3 cellular contexts compared by ENCODE assay signal in the genomic region with DNA sequence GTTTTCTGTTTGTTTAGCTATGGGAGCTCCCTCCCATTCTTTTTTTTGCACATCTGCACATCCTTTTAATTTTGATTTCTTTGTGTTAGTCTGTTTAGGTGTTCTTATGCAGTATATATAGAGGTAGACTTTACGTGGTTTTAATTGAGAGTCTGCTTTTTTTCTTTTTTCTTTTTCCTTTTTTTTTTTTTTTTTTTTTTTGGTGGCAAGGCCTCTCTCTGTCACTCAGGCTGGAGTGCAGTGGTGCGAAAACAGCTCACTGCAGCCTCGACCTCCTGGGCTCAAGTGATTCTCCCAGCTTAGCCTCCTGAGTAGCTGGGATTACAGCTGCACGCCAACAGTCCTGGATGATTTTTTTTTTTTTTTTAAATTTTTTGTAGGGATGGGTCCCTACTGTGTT.
TF ChIP-seq lines count a peak whose summit lies in the region.

No MANE protein-coding gene starts in this region.

TF ChIP-seq in HEK293, 187 proteins besides CTCF, POLR2A, EP300 and RAD21 (continued from another document and continues in another):
- TF ChIP-seq, protein P1, sequence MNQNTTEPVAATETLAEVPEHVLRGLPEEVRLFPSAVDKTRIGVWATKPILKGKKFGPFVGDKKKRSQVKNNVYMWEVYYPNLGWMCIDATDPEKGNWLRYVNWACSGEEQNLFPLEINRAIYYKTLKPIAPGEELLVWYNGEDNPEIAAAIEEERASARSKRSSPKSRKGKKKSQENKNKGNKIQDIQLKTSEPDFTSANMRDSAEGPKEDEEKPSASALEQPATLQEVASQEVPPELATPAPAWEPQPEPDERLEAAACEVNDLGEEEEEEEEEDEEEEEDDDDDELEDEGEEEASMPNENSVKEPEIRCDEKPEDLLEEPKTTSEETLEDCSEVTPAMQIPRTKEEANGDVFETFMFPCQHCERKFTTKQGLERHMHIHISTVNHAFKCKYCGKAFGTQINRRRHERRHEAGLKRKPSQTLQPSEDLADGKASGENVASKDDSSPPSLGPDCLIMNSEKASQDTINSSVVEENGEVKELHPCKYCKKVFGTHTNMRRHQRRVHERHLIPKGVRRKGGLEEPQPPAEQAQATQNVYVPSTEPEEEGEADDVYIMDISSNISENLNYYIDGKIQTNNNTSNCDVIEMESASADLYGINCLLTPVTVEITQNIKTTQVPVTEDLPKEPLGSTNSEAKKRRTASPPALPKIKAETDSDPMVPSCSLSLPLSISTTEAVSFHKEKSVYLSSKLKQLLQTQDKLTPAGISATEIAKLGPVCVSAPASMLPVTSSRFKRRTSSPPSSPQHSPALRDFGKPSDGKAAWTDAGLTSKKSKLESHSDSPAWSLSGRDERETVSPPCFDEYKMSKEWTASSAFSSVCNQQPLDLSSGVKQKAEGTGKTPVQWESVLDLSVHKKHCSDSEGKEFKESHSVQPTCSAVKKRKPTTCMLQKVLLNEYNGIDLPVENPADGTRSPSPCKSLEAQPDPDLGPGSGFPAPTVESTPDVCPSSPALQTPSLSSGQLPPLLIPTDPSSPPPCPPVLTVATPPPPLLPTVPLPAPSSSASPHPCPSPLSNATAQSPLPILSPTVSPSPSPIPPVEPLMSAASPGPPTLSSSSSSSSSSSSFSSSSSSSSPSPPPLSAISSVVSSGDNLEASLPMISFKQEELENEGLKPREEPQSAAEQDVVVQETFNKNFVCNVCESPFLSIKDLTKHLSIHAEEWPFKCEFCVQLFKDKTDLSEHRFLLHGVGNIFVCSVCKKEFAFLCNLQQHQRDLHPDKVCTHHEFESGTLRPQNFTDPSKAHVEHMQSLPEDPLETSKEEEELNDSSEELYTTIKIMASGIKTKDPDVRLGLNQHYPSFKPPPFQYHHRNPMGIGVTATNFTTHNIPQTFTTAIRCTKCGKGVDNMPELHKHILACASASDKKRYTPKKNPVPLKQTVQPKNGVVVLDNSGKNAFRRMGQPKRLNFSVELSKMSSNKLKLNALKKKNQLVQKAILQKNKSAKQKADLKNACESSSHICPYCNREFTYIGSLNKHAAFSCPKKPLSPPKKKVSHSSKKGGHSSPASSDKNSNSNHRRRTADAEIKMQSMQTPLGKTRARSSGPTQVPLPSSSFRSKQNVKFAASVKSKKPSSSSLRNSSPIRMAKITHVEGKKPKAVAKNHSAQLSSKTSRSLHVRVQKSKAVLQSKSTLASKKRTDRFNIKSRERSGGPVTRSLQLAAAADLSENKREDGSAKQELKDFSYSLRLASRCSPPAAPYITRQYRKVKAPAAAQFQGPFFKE (tag by site-specific recombination; IDR thresholded peaks at IDR 0.05; ENCODE audit: borderline replicate concordance) = no peak
- 0 out of 2 replicates have a peak, but pooled peaks have one; percentile 17 for TF ChIP-seq GLIS1 (tag by site-specific recombination; IDR thresholded peaks at IDR 0.05)
- TF ChIP-seq ZFP41 (tag by site-specific recombination; IDR thresholded peaks at IDR 0.05; ENCODE audit: borderline replicate concordance) = no peak
- TF ChIP-seq ZNF221 (tag by site-specific recombination; IDR thresholded peaks at IDR 0.05; ENCODE audit: borderline replicate concordance) = no peak
- no peak for TF ChIP-seq ZNF785 (tag by site-specific recombination; IDR thresholded peaks at IDR 0.05)
- TF ChIP-seq ZNF701 (tag by site-specific recombination; IDR thresholded peaks at IDR 0.05) = no peak
- TF ChIP-seq, protein P2, sequence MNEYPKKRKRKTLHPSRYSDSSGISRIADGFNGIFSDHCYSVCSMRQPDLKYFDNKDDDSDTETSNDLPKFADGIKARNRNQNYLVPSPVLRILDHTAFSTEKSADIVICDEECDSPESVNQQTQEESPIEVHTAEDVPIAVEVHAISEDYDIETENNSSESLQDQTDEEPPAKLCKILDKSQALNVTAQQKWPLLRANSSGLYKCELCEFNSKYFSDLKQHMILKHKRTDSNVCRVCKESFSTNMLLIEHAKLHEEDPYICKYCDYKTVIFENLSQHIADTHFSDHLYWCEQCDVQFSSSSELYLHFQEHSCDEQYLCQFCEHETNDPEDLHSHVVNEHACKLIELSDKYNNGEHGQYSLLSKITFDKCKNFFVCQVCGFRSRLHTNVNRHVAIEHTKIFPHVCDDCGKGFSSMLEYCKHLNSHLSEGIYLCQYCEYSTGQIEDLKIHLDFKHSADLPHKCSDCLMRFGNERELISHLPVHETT (tag by site-specific recombination; IDR thresholded peaks at IDR 0.05) = no peak
- TF ChIP-seq SP2 (tag by site-specific recombination; IDR thresholded peaks at IDR 0.05) = no peak
- TF ChIP-seq ZBTB21 (tag by site-specific recombination; IDR thresholded peaks at IDR 0.05) = no peak
- TF ChIP-seq ZNF214 (tag by site-specific recombination; IDR thresholded peaks at IDR 0.05; ENCODE audit: borderline replicate concordance) = no peak
- TF ChIP-seq ZBTB20 (tag by site-specific recombination; IDR thresholded peaks at IDR 0.05) = no peak
- no peak for TF ChIP-seq ZIC2 (tag by site-specific recombination; IDR thresholded peaks at IDR 0.05)

TF ChIP-seq in WTC11, 78 proteins besides CTCF, POLR2A, EP300 and RAD21 (continued from another document):
- TF ChIP-seq, protein P3, sequence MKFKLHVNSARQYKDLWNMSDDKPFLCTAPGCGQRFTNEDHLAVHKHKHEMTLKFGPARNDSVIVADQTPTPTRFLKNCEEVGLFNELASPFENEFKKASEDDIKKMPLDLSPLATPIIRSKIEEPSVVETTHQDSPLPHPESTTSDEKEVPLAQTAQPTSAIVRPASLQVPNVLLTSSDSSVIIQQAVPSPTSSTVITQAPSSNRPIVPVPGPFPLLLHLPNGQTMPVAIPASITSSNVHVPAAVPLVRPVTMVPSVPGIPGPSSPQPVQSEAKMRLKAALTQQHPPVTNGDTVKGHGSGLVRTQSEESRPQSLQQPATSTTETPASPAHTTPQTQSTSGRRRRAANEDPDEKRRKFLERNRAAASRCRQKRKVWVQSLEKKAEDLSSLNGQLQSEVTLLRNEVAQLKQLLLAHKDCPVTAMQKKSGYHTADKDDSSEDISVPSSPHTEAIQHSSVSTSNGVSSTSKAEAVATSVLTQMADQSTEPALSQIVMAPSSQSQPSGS (CRISPR knock-in tag; IDR thresholded peaks at IDR 0.05; ENCODE audit: borderline replicate concordance, low read depth) = no peak
- TF ChIP-seq ZNF416 (CRISPR knock-in tag; IDR thresholded peaks at IDR 0.05) (no peak), MXD4 (CRISPR knock-in tag; IDR thresholded peaks at IDR 0.05; ENCODE audit: borderline replicate concordance) (no peak), JAZF1 (CRISPR knock-in tag; IDR thresholded peaks at IDR 0.05) (no peak), GABPB1 (CRISPR knock-in tag; IDR thresholded peaks at IDR 0.05) (no peak)
- TF ChIP-seq, protein P4, sequence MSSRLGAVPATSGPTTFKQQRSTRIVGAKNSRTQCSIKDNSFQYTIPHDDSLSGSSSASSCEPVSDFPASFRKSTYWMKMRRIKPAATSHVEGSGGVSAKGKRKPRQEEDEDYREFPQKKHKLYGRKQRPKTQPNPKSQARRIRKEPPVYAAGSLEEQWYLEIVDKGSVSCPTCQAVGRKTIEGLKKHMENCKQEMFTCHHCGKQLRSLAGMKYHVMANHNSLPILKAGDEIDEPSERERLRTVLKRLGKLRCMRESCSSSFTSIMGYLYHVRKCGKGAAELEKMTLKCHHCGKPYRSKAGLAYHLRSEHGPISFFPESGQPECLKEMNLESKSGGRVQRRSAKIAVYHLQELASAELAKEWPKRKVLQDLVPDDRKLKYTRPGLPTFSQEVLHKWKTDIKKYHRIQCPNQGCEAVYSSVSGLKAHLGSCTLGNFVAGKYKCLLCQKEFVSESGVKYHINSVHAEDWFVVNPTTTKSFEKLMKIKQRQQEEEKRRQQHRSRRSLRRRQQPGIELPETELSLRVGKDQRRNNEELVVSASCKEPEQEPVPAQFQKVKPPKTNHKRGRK (CRISPR knock-in tag; IDR thresholded peaks at IDR 0.05; ENCODE audit: borderline replicate concordance) = no peak
- TF ChIP-seq, protein P5, sequence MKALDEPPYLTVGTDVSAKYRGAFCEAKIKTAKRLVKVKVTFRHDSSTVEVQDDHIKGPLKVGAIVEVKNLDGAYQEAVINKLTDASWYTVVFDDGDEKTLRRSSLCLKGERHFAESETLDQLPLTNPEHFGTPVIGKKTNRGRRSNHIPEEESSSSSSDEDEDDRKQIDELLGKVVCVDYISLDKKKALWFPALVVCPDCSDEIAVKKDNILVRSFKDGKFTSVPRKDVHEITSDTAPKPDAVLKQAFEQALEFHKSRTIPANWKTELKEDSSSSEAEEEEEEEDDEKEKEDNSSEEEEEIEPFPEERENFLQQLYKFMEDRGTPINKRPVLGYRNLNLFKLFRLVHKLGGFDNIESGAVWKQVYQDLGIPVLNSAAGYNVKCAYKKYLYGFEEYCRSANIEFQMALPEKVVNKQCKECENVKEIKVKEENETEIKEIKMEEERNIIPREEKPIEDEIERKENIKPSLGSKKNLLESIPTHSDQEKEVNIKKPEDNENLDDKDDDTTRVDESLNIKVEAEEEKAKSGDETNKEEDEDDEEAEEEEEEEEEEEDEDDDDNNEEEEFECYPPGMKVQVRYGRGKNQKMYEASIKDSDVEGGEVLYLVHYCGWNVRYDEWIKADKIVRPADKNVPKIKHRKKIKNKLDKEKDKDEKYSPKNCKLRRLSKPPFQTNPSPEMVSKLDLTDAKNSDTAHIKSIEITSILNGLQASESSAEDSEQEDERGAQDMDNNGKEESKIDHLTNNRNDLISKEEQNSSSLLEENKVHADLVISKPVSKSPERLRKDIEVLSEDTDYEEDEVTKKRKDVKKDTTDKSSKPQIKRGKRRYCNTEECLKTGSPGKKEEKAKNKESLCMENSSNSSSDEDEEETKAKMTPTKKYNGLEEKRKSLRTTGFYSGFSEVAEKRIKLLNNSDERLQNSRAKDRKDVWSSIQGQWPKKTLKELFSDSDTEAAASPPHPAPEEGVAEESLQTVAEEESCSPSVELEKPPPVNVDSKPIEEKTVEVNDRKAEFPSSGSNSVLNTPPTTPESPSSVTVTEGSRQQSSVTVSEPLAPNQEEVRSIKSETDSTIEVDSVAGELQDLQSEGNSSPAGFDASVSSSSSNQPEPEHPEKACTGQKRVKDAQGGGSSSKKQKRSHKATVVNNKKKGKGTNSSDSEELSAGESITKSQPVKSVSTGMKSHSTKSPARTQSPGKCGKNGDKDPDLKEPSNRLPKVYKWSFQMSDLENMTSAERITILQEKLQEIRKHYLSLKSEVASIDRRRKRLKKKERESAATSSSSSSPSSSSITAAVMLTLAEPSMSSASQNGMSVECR (CRISPR knock-in tag; IDR thresholded peaks at IDR 0.05; ENCODE audit: borderline replicate concordance) = no peak

TF ChIP-seq in HepG2, 621 proteins besides CTCF, POLR2A, EP300 and RAD21 (continued from another document):
- TF ChIP-seq, protein P6, sequence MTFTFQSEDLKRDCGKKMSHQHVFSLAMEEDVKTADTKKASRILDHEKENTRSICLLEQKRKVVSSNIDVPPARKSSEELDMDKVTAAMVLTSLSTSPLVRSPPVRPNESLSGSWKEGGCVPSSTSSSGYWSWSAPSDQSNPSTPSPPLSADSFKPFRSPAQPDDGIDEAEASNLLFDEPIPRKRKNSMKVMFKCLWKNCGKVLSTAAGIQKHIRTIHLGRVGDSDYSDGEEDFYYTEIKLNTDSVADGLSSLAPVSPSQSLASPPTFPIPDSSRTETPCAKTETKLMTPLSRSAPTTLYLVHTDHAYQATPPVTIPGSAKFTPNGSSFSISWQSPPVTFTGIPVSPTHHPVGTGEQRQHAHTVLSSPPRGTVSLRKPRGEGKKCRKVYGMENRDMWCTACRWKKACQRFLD (CRISPR knock-in tag; IDR thresholded peaks at IDR 0.05; ENCODE audit: borderline replicate concordance) = no peak
- no peak for TF ChIP-seq MAF1 (CRISPR knock-in tag; IDR thresholded peaks at IDR 0.05; ENCODE audit: borderline replicate concordance)
- no peak for TF ChIP-seq ZKSCAN8 (CRISPR knock-in tag; IDR thresholded peaks at IDR 0.05; ENCODE audit: borderline replicate concordance)
- no peak for TF ChIP-seq ZIK1 (CRISPR knock-in tag; IDR thresholded peaks at IDR 0.05; ENCODE audit: borderline replicate concordance, low read depth)
- no peak for TF ChIP-seq HNRNPLL (IDR thresholded peaks at IDR 0.05; ENCODE audit: low read depth, low read length, poor library complexity, severe bottlenecking)
- TF ChIP-seq, protein P7, sequence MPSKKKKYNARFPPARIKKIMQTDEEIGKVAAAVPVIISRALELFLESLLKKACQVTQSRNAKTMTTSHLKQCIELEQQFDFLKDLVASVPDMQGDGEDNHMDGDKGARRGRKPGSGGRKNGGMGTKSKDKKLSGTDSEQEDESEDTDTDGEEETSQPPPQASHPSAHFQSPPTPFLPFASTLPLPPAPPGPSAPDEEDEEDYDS (CRISPR knock-in tag; IDR thresholded peaks at IDR 0.05) = no peak
- TF ChIP-seq ARNTL (CRISPR knock-in tag; IDR thresholded peaks at IDR 0.05) = no peak
- no peak for TF ChIP-seq GATA4 (IDR thresholded peaks at IDR 0.05; ENCODE audit: borderline replicate concordance, low read depth)
- no peak for TF ChIP-seq TMF1 (CRISPR knock-in tag; IDR thresholded peaks at IDR 0.05; ENCODE audit: low read depth)
- TF ChIP-seq, protein P8, sequence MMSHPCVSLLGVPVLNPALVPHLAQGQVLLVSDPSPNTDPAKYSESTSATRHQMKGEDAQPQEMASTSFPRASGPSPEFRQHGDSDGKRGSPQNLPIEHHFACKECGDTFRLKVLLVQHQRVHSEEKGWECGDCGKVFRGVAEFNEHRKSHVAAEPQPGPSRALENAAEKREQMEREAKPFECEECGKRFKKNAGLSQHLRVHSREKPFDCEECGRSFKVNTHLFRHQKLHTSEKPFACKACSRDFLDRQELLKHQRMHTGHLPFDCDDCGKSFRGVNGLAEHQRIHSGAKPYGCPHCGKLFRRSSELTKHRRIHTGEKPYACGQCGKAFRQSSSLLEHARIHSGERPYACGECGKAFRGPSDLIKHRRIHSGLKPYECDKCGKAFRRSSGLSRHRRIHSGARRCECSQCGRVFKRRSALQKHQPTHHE (CRISPR knock-in tag; IDR thresholded peaks at IDR 0.05; ENCODE audit: borderline replicate concordance) = no peak
- TF ChIP-seq, protein P9, sequence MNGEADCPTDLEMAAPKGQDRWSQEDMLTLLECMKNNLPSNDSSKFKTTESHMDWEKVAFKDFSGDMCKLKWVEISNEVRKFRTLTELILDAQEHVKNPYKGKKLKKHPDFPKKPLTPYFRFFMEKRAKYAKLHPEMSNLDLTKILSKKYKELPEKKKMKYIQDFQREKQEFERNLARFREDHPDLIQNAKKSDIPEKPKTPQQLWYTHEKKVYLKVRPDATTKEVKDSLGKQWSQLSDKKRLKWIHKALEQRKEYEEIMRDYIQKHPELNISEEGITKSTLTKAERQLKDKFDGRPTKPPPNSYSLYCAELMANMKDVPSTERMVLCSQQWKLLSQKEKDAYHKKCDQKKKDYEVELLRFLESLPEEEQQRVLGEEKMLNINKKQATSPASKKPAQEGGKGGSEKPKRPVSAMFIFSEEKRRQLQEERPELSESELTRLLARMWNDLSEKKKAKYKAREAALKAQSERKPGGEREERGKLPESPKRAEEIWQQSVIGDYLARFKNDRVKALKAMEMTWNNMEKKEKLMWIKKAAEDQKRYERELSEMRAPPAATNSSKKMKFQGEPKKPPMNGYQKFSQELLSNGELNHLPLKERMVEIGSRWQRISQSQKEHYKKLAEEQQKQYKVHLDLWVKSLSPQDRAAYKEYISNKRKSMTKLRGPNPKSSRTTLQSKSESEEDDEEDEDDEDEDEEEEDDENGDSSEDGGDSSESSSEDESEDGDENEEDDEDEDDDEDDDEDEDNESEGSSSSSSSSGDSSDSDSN (CRISPR knock-in tag; IDR thresholded peaks at IDR 0.05) = no peak
- TF ChIP-seq ZNF510 (CRISPR knock-in tag; IDR thresholded peaks at IDR 0.05; ENCODE audit: low read depth) = no peak
